Comparison of ENCODE assay signal across 13 cellular contexts in genomic region chr4:139887962-139888735, GRCh38.
DNase-seq lines count a peak whose midpoint lies in the region; ATAC-seq and TF ChIP-seq lines count a peak whose summit lies in the region.
"Had no signal": no experiment of that assay in that cellular context is flagged by ENCODE, and none has a peak within 500 bp of the region (broad histone marks: within the 10 kb centered on the region; RNA-seq: fewer than 3 reads in every experiment).

No MANE protein-coding gene starts in this region.

- H3K9me3 Mint-ChIP-seq in endothelial cell (ENCODE audit: unreplicated experiment), result no peaks in the 10 kb centered on the region

- H3K4me1 Mint-ChIP-seq in endothelial cell (ENCODE audit: unreplicated experiment), result peaks cover 6% of the 10 kb centered on the region
- H3K4me1 Mint-ChIP-seq: CD4-positive, CD25-positive, alpha-beta regulatory T cell had no signal

- H3K27me3 ChIP-seq in RWPE2 (ENCODE audit: insufficient read depth, poor library complexity, severe bottlenecking), result no peaks in the 10 kb centered on the region
- H3K27me3 ChIP-seq: colonic mucosa, tibial artery had no signal

- H3K27ac Mint-ChIP-seq in endothelial cell (ENCODE audit: unreplicated experiment), result no peak overlapping the region

- H3K4me3 Mint-ChIP-seq in endothelial cell (ENCODE audit: unreplicated experiment), result no peak overlapping the region
- H3K4me3 Mint-ChIP-seq: CD4-positive, CD25-positive, alpha-beta regulatory T cell had no signal

- H3K9me3 ChIP-seq in HEK293 (ENCODE audit: control insufficient read depth, insufficient read depth, low read depth, low read length) (no peaks in the 10 kb centered on the region), RWPE2 (ENCODE audit: severe bottlenecking) (no peaks in the 10 kb centered on the region)
- H3K9me3 ChIP-seq: colonic mucosa, tibial artery had no signal

- H3K4me3 ChIP-seq in HEK293 (ENCODE audit: low read depth, low read length) (no peak overlapping the region), RWPE2 (ENCODE audit: severe bottlenecking) (no peak overlapping the region)
- H3K4me3 ChIP-seq: colonic mucosa had no signal

- peaks cover 5% of the 10 kb centered on the region; the same call in 1 of the 2 replicates for H3K4me1 ChIP-seq in HEK293 (ENCODE audit: control insufficient read depth, insufficient read depth, low read length)
- H3K4me1 ChIP-seq in RWPE2 (ENCODE audit: insufficient read depth, poor library complexity, severe bottlenecking), result peaks cover 51% of the 10 kb centered on the region
- H3K4me1 ChIP-seq: colonic mucosa had no signal

- ATAC-seq in RWPE2 (ENCODE audit: low read depth), result peak; percentile 82
- ATAC-seq: left ventricle myocardium superior had no signal

- TF ChIP-seq CTCF in HEK293 (tag by site-specific recombination; IDR thresholded peaks at IDR 0.05) (no peak), RWPE2 (IDR thresholded peaks at IDR 0.05; ENCODE audit: poor library complexity, severe bottlenecking) (no peak), endothelial cell (IDR thresholded peaks at IDR 0.05; ENCODE audit: unreplicated experiment) (no peak)

- DNase-seq in DMS79 (lab: John Stamatoyannopoulos, UW) (peak; percentile 60), RWPE2 (ENCODE audit: low spot score) (peak; percentile 90), kidney tubule cell (ENCODE audit: low spot score) (peak; percentile 81), NCI-H146 treated with DMSO at 0.1 percent for 48 hours (lab: John Stamatoyannopoulos, UW; ENCODE audit: unreplicated experiment) (no peak), COR-L47 (lab: John Stamatoyannopoulos, UW) (no peak), endothelial cell (ENCODE audit: low spot score) (no peak)
- no peak for DNase-seq in activated CD4-positive, alpha-beta T cell treated with anti-CD3 and anti-CD28 coated beads for 4 hours
- DNase-seq: CD4-positive, CD25-positive, alpha-beta regulatory T cell; colonic mucosa; left ventricle myocardium superior; stimulated activated CD4-positive, alpha-beta T cell treated with anti-CD3 and anti-CD28 coated beads, Interleukin-12 subunit alpha, Interleukin-12 subunit beta, amount 100 ng/mL, for 4 hours; tibial artery had no signal

- H3K36me3 ChIP-seq in HEK293 (ENCODE audit: control insufficient read depth in 2 of 2, insufficient read depth in 1 of 2, low read length in 2 of 2), result no peaks in the 10 kb centered on the region
- H3K36me3 ChIP-seq in RWPE2 (ENCODE audit: low read depth), result no peaks in the 10 kb centered on the region
- H3K36me3 ChIP-seq: colonic mucosa had no signal

- CTCF ChIA-PET in HEK293 (lab: Yijun Ruan, JAX), result interaction anchor here (0.9 kb wide), 1 partner anchor 124 kb away, joined by 3 read pairs; no protein-coding TSS in a partner anchor

- peaks cover 5% of the 10 kb centered on the region for H3K27me3 Mint-ChIP-seq in endothelial cell (ENCODE audit: unreplicated experiment)
- H3K27me3 Mint-ChIP-seq: CD4-positive, CD25-positive, alpha-beta regulatory T cell had no signal

- POLR2A ChIA-PET in HEK293 (lab: Yijun Ruan, JAX), result no interaction called here

- H3K36me3 Mint-ChIP-seq in endothelial cell (ENCODE audit: low read depth, unreplicated experiment), result peaks cover 28% of the 10 kb centered on the region

- H3K27ac ChIP-seq in HEK293 (ENCODE audit: extremely low read depth, low read depth, low read length) (no peak overlapping the region), RWPE2 (ENCODE audit: poor library complexity, severe bottlenecking) (peak overlapping the region; percentile 87)
- H3K27ac ChIP-seq: colonic mucosa had no signal

TF ChIP-seq in HEK293, 187 proteins besides CTCF, POLR2A, EP300 and RAD21:
- peak; percentile 31; the same call in 1 of the 2 replicates for TF ChIP-seq FEZF1 (tag by site-specific recombination; IDR thresholded peaks at IDR 0.05)
- no peak for TF ChIP-seq BCL11B (tag by site-specific recombination; IDR thresholded peaks at IDR 0.05; ENCODE audit: low read depth)
- TF ChIP-seq RBAK (tag by site-specific recombination; IDR thresholded peaks at IDR 0.05), result no peak

Comparison
In these comparisons a context has a peak if more than half of its experiments do, and no peak if none do; other contexts are left out.
1. DNase-seq: peak in DMS79 (single experiment), RWPE2 (single experiment) and kidney tubule cell (single experiment); none in NCI-H146 treated with DMSO at 0.1 percent for 48 hours (single experiment), COR-L47 (single experiment), activated CD4-positive, alpha-beta T cell treated with anti-CD3 and anti-CD28 coated beads for 4 hours (0 of 2) and endothelial cell (single experiment).